ENCODE assay signal across 13 cellular contexts in the genomic region with DNA sequence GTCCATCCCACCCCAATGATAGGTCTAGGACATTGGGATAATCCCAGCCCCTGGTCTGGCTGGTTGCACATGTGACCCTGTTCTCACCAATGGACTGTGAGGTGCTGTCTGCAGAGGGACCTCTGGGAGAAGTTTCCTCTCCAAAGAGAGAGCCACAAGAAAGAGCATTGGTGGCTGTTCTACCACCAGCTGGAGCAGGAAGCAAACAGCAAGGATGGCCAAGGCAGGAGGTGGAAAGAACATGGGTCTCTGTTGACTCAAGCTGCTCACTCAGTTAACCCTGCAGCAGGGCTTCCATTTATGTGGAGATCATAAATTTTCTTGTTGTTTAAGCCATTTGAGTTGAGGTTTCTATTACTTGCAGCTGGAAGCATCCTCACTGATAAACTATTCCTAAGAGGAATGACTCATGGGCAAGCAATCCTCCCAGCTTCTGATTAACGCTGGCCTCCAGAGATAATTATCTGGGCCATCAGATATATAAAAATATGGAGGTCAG. TPM values are rescaled to one million over a fixed set of nuclear protein-coding genes. Genes with fewer than 3 reads are reported as not detected.
A peak's percentile ranks its signal among the peaks of the same experiment; 100 is the strongest.
DNase-seq lines count a peak whose midpoint lies in the region; ATAC-seq and TF ChIP-seq lines count a peak whose summit lies in the region.
"Had no signal": no experiment of that assay in that cellular context is flagged by ENCODE, and none has a peak within 500 bp of the region (broad histone marks: within the 10 kb centered on the region; RNA-seq: fewer than 3 reads in every experiment).

No MANE protein-coding gene starts in this region.

- H3K4me3 ChIP-seq in choroid plexus epithelial cell (ENCODE audit: low read depth, low read length) = no peak overlapping the region
- H3K4me3 ChIP-seq in osteoblast (ENCODE audit: insufficient read depth, low read length) = peak overlapping the region; percentile 5
- H3K4me3 ChIP-seq: prostate gland had no signal

- peak overlapping the region; percentile 37 for H3K27ac ChIP-seq in osteoblast (ENCODE audit: low read depth, low read length)
- H3K27ac ChIP-seq: prostate gland had no signal

- ATAC-seq in natural killer cell treated with Interleukin-12 subunit alpha and Interleukin-12 subunit beta and Interleukin-15 and Interleukin-18, amount 100 ng/mL, for 72 hours = no peak

- peaks cover 29% of the 10 kb centered on the region for H3K4me1 ChIP-seq in osteoblast (ENCODE audit: insufficient read depth, low read length)

- no peak overlapping the region for H3K4me3 Mint-ChIP-seq in natural killer cell treated with Interleukin-12 subunit alpha and Interleukin-12 subunit beta and Interleukin-15 and Interleukin-18, amount 100 ng/mL, for 72 hours
- H3K4me3 Mint-ChIP-seq: activated naive CD4-positive, alpha-beta T cell treated with anti-CD3 and anti-CD28 coated beads for 36 hours; T-helper 1 cell treated with Interleukin-12 subunit alpha and Interleukin-12 subunit beta and Interleukin-4 antibody, amounts not matched to agents 30 μg/mL and 1 μg/mL, for 36 hours had no signal

- H3K9me3 Mint-ChIP-seq in natural killer cell treated with Interleukin-12 subunit alpha and Interleukin-12 subunit beta and Interleukin-15 and Interleukin-18, amount 100 ng/mL, for 72 hours = no peaks in the 10 kb centered on the region
- H3K9me3 Mint-ChIP-seq: activated naive CD4-positive, alpha-beta T cell treated with anti-CD3 and anti-CD28 coated beads for 36 hours; T-helper 1 cell treated with Interleukin-12 subunit alpha and Interleukin-12 subunit beta and Interleukin-4 antibody, amounts not matched to agents 30 μg/mL and 1 μg/mL, for 36 hours had no signal

- H3K4me1 Mint-ChIP-seq in natural killer cell treated with Interleukin-12 subunit alpha and Interleukin-12 subunit beta and Interleukin-15 and Interleukin-18, amount 100 ng/mL, for 72 hours (ENCODE audit: low read depth in 2 of 2) = peaks cover 0 to 10% of the 10 kb centered on the region in 2 donors

- H3K4me2 ChIP-seq in osteoblast (ENCODE audit: insufficient read depth, low read length) = peak overlapping the region; percentile 66

- no peaks in the 10 kb centered on the region for H3K27me3 Mint-ChIP-seq in natural killer cell treated with Interleukin-12 subunit alpha and Interleukin-12 subunit beta and Interleukin-15 and Interleukin-18, amount 100 ng/mL, for 72 hours

- H3K27ac Mint-ChIP-seq in natural killer cell treated with Interleukin-12 subunit alpha and Interleukin-12 subunit beta and Interleukin-15 and Interleukin-18, amount 100 ng/mL, for 72 hours = peak overlapping the region in 1 of 2 donors; percentile 24
- H3K27ac Mint-ChIP-seq: activated naive CD4-positive, alpha-beta T cell treated with anti-CD3 and anti-CD28 coated beads for 36 hours; T-helper 1 cell treated with Interleukin-12 subunit alpha and Interleukin-12 subunit beta and Interleukin-4 antibody, amounts not matched to agents 30 μg/mL and 1 μg/mL, for 36 hours had no signal

- H3K27me3 ChIP-seq in osteoblast (ENCODE audit: insufficient read depth, low read length) = no peaks in the 10 kb centered on the region

- H3K36me3 Mint-ChIP-seq in natural killer cell treated with Interleukin-12 subunit alpha and Interleukin-12 subunit beta and Interleukin-15 and Interleukin-18, amount 100 ng/mL, for 72 hours = no peaks in the 10 kb centered on the region

- no peaks in the 10 kb centered on the region for H4K20me1 ChIP-seq in osteoblast (ENCODE audit: insufficient read depth, low read length)

- no peak overlapping the region for H2AFZ ChIP-seq in osteoblast (ENCODE audit: low read length)

- DNase-seq in EH (ENCODE audit: low read depth) (peak; percentile 99), NCI-H2196 treated with DMSO at 0.1 percent for 48 hours (lab: John Stamatoyannopoulos, UW; ENCODE audit: unreplicated experiment) (peak; percentile 1), choroid plexus epithelial cell (ENCODE audit: low read depth) (peak; percentile 82), osteoblast (ENCODE audit: insufficient read length, low spot score, missing footprints) (peak; percentile 88), GOT3 (lab: John Stamatoyannopoulos, UW) (no peak), pons (ENCODE audit: low spot score) (no peak)
- DNase-seq in natural killer cell treated with Interleukin-12 subunit alpha and Interleukin-12 subunit beta and Interleukin-15 and Interleukin-18, amount 100 ng/mL, for 72 hours (ENCODE audit: low spot score) = no peak
- DNase-seq in stimulated activated naive CD4-positive, alpha-beta T cell treated with Interleukin-2 at 50 U/mL for 16 hours (lab: John Stamatoyannopoulos, UW) = no peak
- DNase-seq: activated naive CD4-positive, alpha-beta T cell treated with anti-CD3 and anti-CD28 coated beads for 36 hours; glutamatergic neuron; NCI-H1092 had no signal

- H3K36me3 ChIP-seq in osteoblast (ENCODE audit: insufficient read depth, low read length) = no peaks in the 10 kb centered on the region
- H3K36me3 ChIP-seq: prostate gland had no signal

- H3K9me3 ChIP-seq in osteoblast (ENCODE audit: low read depth, low read length) = no peaks in the 10 kb centered on the region
- H3K9me3 ChIP-seq: prostate gland had no signal

- TF ChIP-seq CTCF in choroid plexus epithelial cell (conservative IDR thresholded peaks at IDR 0.05; ENCODE audit: low read depth, low read length) (no peak), osteoblast (IDR thresholded peaks at IDR 0.05; ENCODE audit: extremely low read depth, low read depth, low read length) (no peak)

- H3K79me2 ChIP-seq in osteoblast (ENCODE audit: insufficient read depth, low read length) = no peaks in the 10 kb centered on the region

RNA-seq across cellular contexts. Expression of gene CYB5B, which starts 52.5 kb away (rescaled TPM):
- total RNA-seq in osteoblast = 67.7 and 84.0 TPM in 2 replicates
- total RNA-seq in natural killer cell treated with Interleukin-12 subunit alpha and Interleukin-12 subunit beta and Interleukin-15 and Interleukin-18, amount 100 ng/mL, for 72 hours = 100 to 1,000 TPM; 162 to 230 TPM

Comparison
In these comparisons a context has a peak if more than half of its experiments do, and no peak if none do; other contexts are left out.
1. DNase-seq: peak in EH (single experiment), NCI-H2196 treated with DMSO at 0.1 percent for 48 hours (single experiment), choroid plexus epithelial cell (single experiment) and osteoblast (single experiment); none in GOT3 (single experiment), natural killer cell treated with Interleukin-12 subunit alpha and Interleukin-12 subunit beta and Interleukin-15 and Interleukin-18, amount 100 ng/mL, for 72 hours (single experiment), pons (single experiment) and stimulated activated naive CD4-positive, alpha-beta T cell treated with Interleukin-2 at 50 U/mL for 16 hours (single experiment).